14 cellular contexts compared by ENCODE assay signal in genomic region chr15:67103021-67103420, GRCh38. TPM values are rescaled to one million over a fixed set of nuclear protein-coding genes. Genes with fewer than 3 reads are reported as not detected.
DNase-seq lines count a peak whose midpoint lies in the region; ATAC-seq and TF ChIP-seq lines count a peak whose summit lies in the region.
"Had no signal": no experiment of that assay in that cellular context is flagged by ENCODE, and none has a peak within 500 bp of the region (broad histone marks: within the 10 kb centered on the region; RNA-seq: fewer than 3 reads in every experiment).

No MANE protein-coding gene starts in this region.

- H4K20me1 ChIP-seq in PC-9 (ENCODE audit: insufficient read depth) = no peaks in the 10 kb centered on the region

- H2AFZ ChIP-seq in PC-9 = no peak overlapping the region

- H3K4me1 ChIP-seq in heart right ventricle (peaks cover 28 to 100% (median 75%) of the 10 kb centered on the region in 9 donors), PC-9 (replicated peaks; ENCODE audit: insufficient read depth) (peaks cover 51% of the 10 kb centered on the region), gastroesophageal sphincter (peaks cover 17 to 99% (median 56%) of the 10 kb centered on the region in 3 donors), vagina (peaks cover 98% of the 10 kb centered on the region)

- no peak overlapping the region for H3K4me3 ChIP-seq in heart right ventricle
- no peak overlapping the region for H3K4me3 ChIP-seq in PC-9
- no peak overlapping the region for H3K4me3 ChIP-seq in gastroesophageal sphincter
- no peak overlapping the region for H3K4me3 ChIP-seq in vagina
- H3K4me3 ChIP-seq: upper lobe of right lung had no signal

- intact Hi-C loops in heart right ventricle (cut with DNase I) (loop anchor here in 3 of 10 donors (5.0 to 10.0 kb wide), 3 partner anchors 36 to 82 kb away; partner anchors contain the start of gene SMAD3 (in 1 of the 3)), cardiac septum (cut with DNase I) (no loop called here), PC-9 (cut with micrococcal nuclease; ENCODE audit: unreplicated experiment) (loop anchor here (10.0 kb wide), 1 partner anchor 202 kb away; no protein-coding TSS in a partner anchor), vagina (cut with DNase I) (no loop called here)

- ATAC-seq in heart right ventricle = no peak
- ATAC-seq in gastroesophageal sphincter = no peak
- ATAC-seq in GM21786 (IDR thresholded peaks at IDR 0.05; ENCODE audit: unreplicated experiment) = no peak
- no peak for ATAC-seq in GM21381 (IDR thresholded peaks at IDR 0.05; ENCODE audit: unreplicated experiment)
- ATAC-seq: upper lobe of right lung had no signal

- 83% methylated on average over 4 of the region's 4 CpGs for WGBS in heart right ventricle, 2 donors
- 91 to 100% methylated on average over 1 to 4 of the region's 4 CpGs for WGBS in gastroesophageal sphincter (ENCODE audit: low coverage in 1 of 2), 2 donors

- H3K27me3 ChIP-seq in heart right ventricle = no peaks in the 10 kb centered on the region
- no peaks in the 10 kb centered on the region for H3K27me3 ChIP-seq in PC-9 (ENCODE audit: insufficient read depth, low read depth)
- H3K27me3 ChIP-seq in gastroesophageal sphincter = no peaks in the 10 kb centered on the region
- no peaks in the 10 kb centered on the region for H3K27me3 ChIP-seq in vagina
- H3K27me3 ChIP-seq: upper lobe of right lung had no signal

- H3K27ac ChIP-seq in heart right ventricle = peak overlapping the region in 9 of 10 donors; percentile 10 to 80 (median 59)
- peak overlapping the region; percentile 100 for H3K27ac ChIP-seq in PC-9
- peak overlapping the region in 3 of 4 donors; percentile 81 to 87 (median 82) for H3K27ac ChIP-seq in gastroesophageal sphincter
- peak overlapping the region; percentile 90 for H3K27ac ChIP-seq in vagina
- H3K27ac ChIP-seq: upper lobe of right lung had no signal

- H3K9me2 ChIP-seq in PC-9 (ENCODE audit: insufficient read depth) = no peaks in the 10 kb centered on the region

- H3F3A ChIP-seq in PC-9 (ENCODE audit: insufficient read depth, low read depth) = peaks cover 53% of the 10 kb centered on the region

- peaks cover 86% of the 10 kb centered on the region for H3K79me2 ChIP-seq in PC-9 (ENCODE audit: low read depth)

- H3K9me3 ChIP-seq in heart right ventricle (no peaks in the 10 kb centered on the region), PC-9 (ENCODE audit: insufficient read depth, low read depth) (no peaks in the 10 kb centered on the region), gastroesophageal sphincter (no peaks in the 10 kb centered on the region), vagina (no peaks in the 10 kb centered on the region)
- H3K9me3 ChIP-seq: upper lobe of right lung had no signal

- POLR2A ChIA-PET in PC-9 (lab: Charles Lee; ENCODE audit: unreplicated experiment) = no interaction called here

- TF ChIP-seq CTCF in heart right ventricle (IDR thresholded peaks at IDR 0.05) = no peak
- no peak for TF ChIP-seq CTCF in PC-9 (conservative IDR thresholded peaks at IDR 0.05)
- no peak for TF ChIP-seq CTCF in gastroesophageal sphincter (IDR thresholded peaks at IDR 0.05)
- no peak for TF ChIP-seq CTCF in vagina (IDR thresholded peaks at IDR 0.05)

- no peak for TF ChIP-seq EP300 in gastroesophageal sphincter (IDR thresholded peaks at IDR 0.05)

- BruUV-seq in PC-9 (replicated peaks; lab: Mats Ljungman, UMichigan) = no TSS peak

- no peak overlapping the region for H3K4me2 ChIP-seq in PC-9

- H3K36me3 ChIP-seq in heart right ventricle (no peaks in the 10 kb centered on the region), PC-9 (ENCODE audit: low read depth) (peaks cover 2% of the 10 kb centered on the region; the same call in 1 of the 2 replicates), gastroesophageal sphincter (no peaks in the 10 kb centered on the region), vagina (no peaks in the 10 kb centered on the region)
- H3K36me3 ChIP-seq: upper lobe of right lung had no signal

- no peak for DNase-seq in heart right ventricle
- no peak for DNase-seq in cardiac septum (ENCODE audit: low spot score)
- no peak for DNase-seq in PC-9
- DNase-seq in vagina (ENCODE audit: extremely low spot score in 2 of 2) = no peak
- DNase-seq in HPDE6-E6E7 (ENCODE audit: extremely low spot score) = no peak
- DNase-seq: ACHN; activated CD4-positive, alpha-beta memory T cell treated with anti-CD3 and anti-CD28 coated beads, Interleukin-2, amount 10 ng/mL, durations not matched to agents 7 days and 5 days; head of caudate nucleus; NCI-H1092; NCI-H526 treated with DMSO at 0.1 percent for 48 hours; upper lobe of right lung had no signal

- CTCF ChIA-PET in PC-9 (lab: Charles Lee) = no interaction called here

- TF ChIP-seq POLR2A in gastroesophageal sphincter (IDR thresholded peaks at IDR 0.05) (no peak), vagina (IDR thresholded peaks at IDR 0.05) (no peak)

RNA-seq across cellular contexts. Expression of gene SMAD3, which starts 37.6 kb away (rescaled TPM):
- total RNA-seq in heart right ventricle = 10 to 100 TPM; 11.3 to 44.8 (median 15.7) TPM
- 1 to 10 TPM; 6.2 to 7.8 TPM for polyA plus RNA-seq in heart right ventricle
- total RNA-seq in cardiac septum = 18.4 TPM
- total RNA-seq in PC-9 (2021) = 99.5 and 109 TPM in 2 replicates
- 10 to 100 TPM; 19.8 to 30.6 (median 25.9) TPM for total RNA-seq in gastroesophageal sphincter
- total RNA-seq in vagina = 53.5 TPM
